ENCODE assay signal across 9 cellular contexts in genomic region chr4:46931981-46932380, GRCh38. TPM values are rescaled to one million over a fixed set of nuclear protein-coding genes. Genes with fewer than 3 reads are reported as not detected.
DNase-seq lines count a peak whose midpoint lies in the region; ATAC-seq, FAIRE-seq and TF ChIP-seq lines count a peak whose summit lies in the region.
"Had no signal": no experiment of that assay in that cellular context is flagged by ENCODE, and none has a peak within 500 bp of the region (broad histone marks: within the 10 kb centered on the region; RNA-seq: fewer than 3 reads in every experiment).

No MANE protein-coding gene starts in this region.

- no peaks in the 10 kb centered on the region for H3K9me2 ChIP-seq in OCI-LY1 (ENCODE audit: low read depth, low read length)

- no peak for TF ChIP-seq POLR2A in endothelial cell of umbilical vein (IDR thresholded peaks at IDR 0.05; ENCODE audit: low read depth, low read length)

- H3K27ac Mint-ChIP-seq in neural progenitor cell: no peak overlapping the region

- H4K20me1 ChIP-seq in OCI-LY1 (ENCODE audit: insufficient read depth, low read length): no peaks in the 10 kb centered on the region
- H4K20me1 ChIP-seq in endothelial cell of umbilical vein (replicated peaks; ENCODE audit: control insufficient read depth, extremely low read depth, insufficient read depth, low read length): no peaks in the 10 kb centered on the region
- H4K20me1 ChIP-seq in neural progenitor cell (ENCODE audit: low read depth): no peaks in the 10 kb centered on the region

- FAIRE-seq in endothelial cell of umbilical vein (lab: Jason Lieb, UNC): peak; percentile 33
- FAIRE-seq: K562 had no signal

- CTCF ChIA-PET in endothelial cell of umbilical vein (lab: Charles Lee): interaction anchor here (1.0 to 5.4 kb wide), 10 partner anchors 9 to 451 kb away, joined by 3 to 110 read pairs (median 6); no protein-coding TSS in a partner anchor

- H2AFZ ChIP-seq in OCI-LY1 (ENCODE audit: low read length): no peak overlapping the region
- no peak overlapping the region for H2AFZ ChIP-seq in endothelial cell of umbilical vein (ENCODE audit: low read depth, low read length)
- H2AFZ ChIP-seq in neural progenitor cell (replicated peaks): no peak overlapping the region

- H3K27me3 ChIP-seq in BE2C (no peaks in the 10 kb centered on the region), OCI-LY1 (ENCODE audit: insufficient read depth, low read length) (no peaks in the 10 kb centered on the region), endothelial cell of umbilical vein (ENCODE audit: control insufficient read depth in 2 of 2, insufficient read depth in 2 of 2, low read length in 2 of 2) (peaks cover 0 to 9% of the 10 kb centered on the region in 2 experiments), neural progenitor cell (peaks cover 28% of the 10 kb centered on the region)

- peak; percentile 80 for ATAC-seq in GM18502 (IDR thresholded peaks at IDR 0.05; ENCODE audit: poor library complexity, unreplicated experiment)
- ATAC-seq in HG02885 (IDR thresholded peaks at IDR 0.05; ENCODE audit: poor library complexity, unreplicated experiment): peak; percentile 89
- ATAC-seq: K562 had no signal

- peaks cover 18% of the 10 kb centered on the region for H3K4me1 ChIP-seq in BE2C
- no peaks in the 10 kb centered on the region for H3K4me1 ChIP-seq in OCI-LY1 (ENCODE audit: insufficient read depth, low read length, severe bottlenecking)
- H3K4me1 ChIP-seq in endothelial cell of umbilical vein (ENCODE audit: control insufficient read depth, extremely low read depth, insufficient read depth, low read length): no peaks in the 10 kb centered on the region
- H3K4me1 ChIP-seq in neural progenitor cell: no peaks in the 10 kb centered on the region

- H3K4me3 Mint-ChIP-seq in neural progenitor cell: no peak overlapping the region

- H3K27ac ChIP-seq in OCI-LY1 (ENCODE audit: low read depth, low read length, poor library complexity, severe bottlenecking) (no peak overlapping the region), endothelial cell of umbilical vein (ENCODE audit: insufficient read depth, low read depth, low read length) (no peak overlapping the region), neural progenitor cell (no peak overlapping the region)

- H3K4me2 ChIP-seq in OCI-LY1 (ENCODE audit: low read length) (no peak overlapping the region), endothelial cell of umbilical vein (ENCODE audit: insufficient read depth, low read length) (no peak overlapping the region), neural progenitor cell (no peak overlapping the region)

- H3F3A ChIP-seq in OCI-LY1 (ENCODE audit: insufficient read depth, low read length): no peaks in the 10 kb centered on the region
- H3F3A ChIP-seq in neural progenitor cell (ENCODE audit: low read depth): no peaks in the 10 kb centered on the region

- H3K79me2 ChIP-seq in OCI-LY1 (ENCODE audit: insufficient read depth, low read length) (no peaks in the 10 kb centered on the region), endothelial cell of umbilical vein (ENCODE audit: control insufficient read depth, insufficient read depth, low read length) (no peaks in the 10 kb centered on the region), neural progenitor cell (ENCODE audit: low read depth) (no peaks in the 10 kb centered on the region)

- H3K36me3 ChIP-seq in BE2C (no peaks in the 10 kb centered on the region), OCI-LY1 (ENCODE audit: insufficient read depth, low read length) (no peaks in the 10 kb centered on the region), endothelial cell of umbilical vein (ENCODE audit: control insufficient read depth in 2 of 2, extremely low read depth in 1 of 2, insufficient read depth in 2 of 2, low read length in 2 of 2) (no peaks in the 10 kb centered on the region), neural progenitor cell (no peaks in the 10 kb centered on the region)

- no peaks in the 10 kb centered on the region for H3K9me1 ChIP-seq in endothelial cell of umbilical vein (replicated peaks; ENCODE audit: control insufficient read depth, extremely low read depth, insufficient read depth, low read length)

- dilution Hi-C loops in endothelial cell of umbilical vein (cut with MboI; ENCODE audit: extremely low pct_ligation_motif_present, low sequenced_read_pairs): no loop called here

- intact Hi-C loops in endothelial cell of umbilical vein (cut with micrococcal nuclease): loop anchor here (1.0 to 10.0 kb wide), 4 partner anchors 100 to 1003 kb away; no protein-coding TSS in a partner anchor

- POLR2A ChIA-PET in endothelial cell of umbilical vein (lab: Charles Lee): no interaction called here

- BruUV-seq in endothelial cell of umbilical vein (replicated peaks; lab: Mats Ljungman, UMichigan): no TSS peak

- no peaks in the 10 kb centered on the region for H3K9me3 Mint-ChIP-seq in neural progenitor cell

- no peak overlapping the region for H3K4me3 ChIP-seq in BE2C (ENCODE audit: low read depth, low read length)
- no peak overlapping the region for H3K4me3 ChIP-seq in OCI-LY1 (ENCODE audit: low read depth, low read length, poor library complexity, severe bottlenecking)
- H3K4me3 ChIP-seq in endothelial cell of umbilical vein (replicated peaks in 1 of 3; ENCODE audit: insufficient read depth in 1 of 3, low read depth in 1 of 3, low read length in 3 of 3): no peak overlapping the region
- H3K4me3 ChIP-seq in neural progenitor cell: no peak overlapping the region
- H3K4me3 ChIP-seq: K562 had no signal

- no peaks in the 10 kb centered on the region for H3K4me1 Mint-ChIP-seq in neural progenitor cell

- H3K9ac ChIP-seq in OCI-LY1 (ENCODE audit: low read length) (no peak overlapping the region), endothelial cell of umbilical vein (replicated peaks; ENCODE audit: extremely low read depth, insufficient read depth, low read length) (no peak overlapping the region), neural progenitor cell (no peak overlapping the region)

- no peaks in the 10 kb centered on the region for H3K27me3 Mint-ChIP-seq in neural progenitor cell (ENCODE audit: insufficient read depth, low read depth)

- no peaks in the 10 kb centered on the region for H3K9me3 ChIP-seq in BE2C
- H3K9me3 ChIP-seq in OCI-LY1 (ENCODE audit: low read length): no peaks in the 10 kb centered on the region
- no peaks in the 10 kb centered on the region for H3K9me3 ChIP-seq in endothelial cell of umbilical vein (replicated peaks; ENCODE audit: control insufficient read depth, insufficient read depth, low read length)
- H3K9me3 ChIP-seq in neural progenitor cell (ENCODE audit: low read depth): no peaks in the 10 kb centered on the region

- no peaks in the 10 kb centered on the region for H3K36me3 Mint-ChIP-seq in neural progenitor cell

- DNase-seq in BE2C: peak; percentile 59
- peak; percentile 35 for DNase-seq in endothelial cell of umbilical vein (ENCODE audit: low read depth, low spot score)
- DNase-seq in neural progenitor cell (ENCODE audit: low spot score): peak; percentile 58
- DNase-seq in occipital lobe (lab: John Stamatoyannopoulos, UW): no peak
- no peak for DNase-seq in activated T-cell treated with anti-CD3 and anti-CD28 coated beads, Interleukin-2, amount 50 U/mL, for 1 hour

- TF ChIP-seq CTCF in BE2C (IDR thresholded peaks at IDR 0.05; ENCODE audit: low read depth, low read length) (peak; percentile 94), OCI-LY1 (IDR thresholded peaks at IDR 0.05; ENCODE audit: low read length) (peak; percentile 69), endothelial cell of umbilical vein (IDR thresholded peaks at IDR 0.05; ENCODE audit: extremely low read depth in 1 of 2, insufficient read depth in 1 of 2, low read depth in 1 of 2, low read length in 2 of 2) (peak; percentile 47 to 65), neural progenitor cell (IDR thresholded peaks at IDR 0.05) (peak; percentile 71)

TF ChIP-seq in endothelial cell of umbilical vein, 7 proteins besides CTCF, POLR2A, EP300 and RAD21:
- no peak for TF ChIP-seq FOS (IDR thresholded peaks at IDR 0.05; ENCODE audit: borderline replicate concordance, insufficient read depth, low read length)
- no peak for TF ChIP-seq POLR2AphosphoS5 (IDR thresholded peaks at IDR 0.05; ENCODE audit: insufficient read depth, low read depth, low read length)
- TF ChIP-seq MYC (IDR thresholded peaks at IDR 0.05; ENCODE audit: low read depth, low read length): no peak
- TF ChIP-seq MAX (IDR thresholded peaks at IDR 0.05; ENCODE audit: insufficient read depth, insufficient read length): no peak
- no peak for TF ChIP-seq GATA2 (IDR thresholded peaks at IDR 0.05; ENCODE audit: insufficient read depth, insufficient read length, low read depth, low read length)
- TF ChIP-seq JUN (IDR thresholded peaks at IDR 0.05; ENCODE audit: borderline replicate concordance, insufficient read depth, insufficient read length, low read depth): no peak
- no peak for TF ChIP-seq EZH2 (IDR thresholded peaks at IDR 0.05; ENCODE audit: borderline replicate concordance, low read depth, low read length, severe bottlenecking)
TF ChIP-seq in endothelial cell of umbilical vein: peak in this region for 0.

RNA-seq across cellular contexts. Expression of gene COX7B2, which starts 22.9 kb away (rescaled TPM):
- polyA plus RNA-seq in BE2C (2012; ENCODE audit: insufficient read depth, insufficient read length, low read depth): not detected
- total RNA-seq in endothelial cell of umbilical vein: not detected in 2 replicates
- polyA plus RNA-seq in endothelial cell of umbilical vein: not detected in 2 replicates
- not detected in 2 replicates for polyA plus RNA-seq in endothelial cell of umbilical vein (2011; cell fraction: cytosol; rRNA removed)
- polyA plus RNA-seq in endothelial cell of umbilical vein (2011; cell fraction: nucleus; rRNA removed): not detected in 2 replicates
- polyA plus RNA-seq in endothelial cell of umbilical vein (2012): not detected in 2 replicates
- not detected in 2 replicates for polyA minus RNA-seq in endothelial cell of umbilical vein
- not detected for polyA minus RNA-seq in endothelial cell of umbilical vein (2011; cell fraction: cytosol; rRNA and poly(A)+ RNA removed)
- polyA minus RNA-seq in endothelial cell of umbilical vein (2011; cell fraction: nucleus; rRNA and poly(A)+ RNA removed): not detected in 2 replicates
- total RNA-seq in neural progenitor cell (ENCODE audit: low replicate concordance): not detected in 2 replicates
- not detected for total RNA-seq in occipital lobe

Comparison
In these comparisons a context has a peak if more than half of its experiments do, and no peak if none do; other contexts are left out.
1. DNase-seq: peak in BE2C (single experiment), endothelial cell of umbilical vein (single experiment) and neural progenitor cell (single experiment); none in occipital lobe (single experiment) and activated T-cell treated with anti-CD3 and anti-CD28 coated beads, Interleukin-2, amount 50 U/mL, for 1 hour (single experiment).
2. Peak in every context shown above with its lines, with median percentiles within 50 percentile points of each other: CTCF ChIP-seq.